Comparison of ENCODE assay signal across 1 cellular context in the genomic region with DNA sequence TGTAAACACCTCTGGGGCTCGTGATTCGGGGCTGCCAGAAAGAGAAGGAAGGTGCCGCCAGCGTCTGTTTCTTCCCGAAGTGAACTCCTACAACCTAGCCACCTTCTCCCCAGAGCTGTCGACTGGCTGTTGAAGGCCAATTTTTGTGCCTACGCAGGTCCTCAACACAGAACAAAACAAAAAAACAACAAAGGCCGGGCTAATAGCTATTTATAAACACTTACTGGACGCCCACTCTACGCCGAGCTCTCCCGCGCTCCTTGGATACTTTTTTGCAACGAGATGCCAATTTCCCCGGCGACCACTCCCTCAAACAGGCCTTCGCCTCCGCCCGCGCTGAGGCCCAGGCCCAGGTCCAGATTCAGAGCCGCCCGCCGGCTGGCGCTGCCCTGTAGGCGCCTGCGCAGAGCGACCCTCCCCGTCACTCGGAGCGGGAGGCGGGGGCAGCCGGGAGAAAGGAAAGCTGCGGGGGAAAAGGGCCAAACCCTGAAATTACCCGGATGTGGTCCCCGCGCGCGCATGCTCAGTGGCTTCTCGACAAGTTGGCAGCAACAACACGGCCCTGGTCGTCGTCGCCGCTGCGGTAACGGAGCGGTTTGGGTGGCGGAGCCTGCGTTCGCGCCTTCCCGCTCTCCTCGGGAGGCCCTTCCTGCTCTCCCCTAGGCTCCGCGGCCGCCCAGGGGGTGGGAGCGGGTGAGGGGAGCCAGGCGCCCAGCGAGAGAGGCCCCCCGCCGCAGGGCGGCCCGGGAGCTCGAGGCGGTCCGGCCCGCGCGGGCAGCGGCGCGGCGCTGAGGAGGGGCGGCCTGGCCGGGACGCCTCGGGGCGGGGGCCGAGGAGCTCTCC.
TF ChIP-seq lines count a peak whose summit lies in the region.

A gene (plus strand): TSS at position 520 of the 843 bp plus-strand sequence. CDS start 16,834 bp downstream, outside the sequence.

TF ChIP-seq in GM12878, 131 proteins besides CTCF, POLR2A, EP300 and RAD21 (continued from another document):
- TF ChIP-seq, protein P1, sequence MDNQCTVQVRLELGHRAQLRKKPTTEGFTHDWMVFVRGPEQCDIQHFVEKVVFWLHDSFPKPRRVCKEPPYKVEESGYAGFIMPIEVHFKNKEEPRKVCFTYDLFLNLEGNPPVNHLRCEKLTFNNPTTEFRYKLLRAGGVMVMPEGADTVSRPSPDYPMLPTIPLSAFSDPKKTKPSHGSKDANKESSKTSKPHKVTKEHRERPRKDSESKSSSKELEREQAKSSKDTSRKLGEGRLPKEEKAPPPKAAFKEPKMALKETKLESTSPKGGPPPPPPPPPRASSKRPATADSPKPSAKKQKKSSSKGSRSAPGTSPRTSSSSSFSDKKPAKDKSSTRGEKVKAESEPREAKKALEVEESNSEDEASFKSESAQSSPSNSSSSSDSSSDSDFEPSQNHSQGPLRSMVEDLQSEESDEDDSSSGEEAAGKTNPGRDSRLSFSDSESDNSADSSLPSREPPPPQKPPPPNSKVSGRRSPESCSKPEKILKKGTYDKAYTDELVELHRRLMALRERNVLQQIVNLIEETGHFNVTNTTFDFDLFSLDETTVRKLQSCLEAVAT (IDR thresholded peaks at IDR 0.05): peak; percentile 36; the same call in 1 of the 2 replicates
- TF ChIP-seq CBX3 (IDR thresholded peaks at IDR 0.05; ENCODE audit: borderline replicate concordance, low read depth) (no peak), CREM (IDR thresholded peaks at IDR 0.05; ENCODE audit: low read depth) (0 out of 2 replicates have a peak, but pooled peaks have one; percentile 11), RBBP5 (conservative IDR thresholded peaks at IDR 0.05) (no peak), MYB (IDR thresholded peaks at IDR 0.05; ENCODE audit: borderline replicate concordance, low read depth, low read length) (no peak), POU2F2 (IDR thresholded peaks at IDR 0.05; ENCODE audit: borderline replicate concordance, low read depth, low read length) (peak; percentile 57; the same call in 1 of the 3 replicates), TAF1 (IDR thresholded peaks at IDR 0.05; ENCODE audit: borderline replicate concordance, low read depth, low read length) (0 out of 2 replicates have a peak, but pooled peaks have one; percentile 60), IKZF2 (IDR thresholded peaks at IDR 0.05) (peak; percentile 50 to 62), SIN3A (IDR thresholded peaks at IDR 0.05; ENCODE audit: low read depth, low read length) (peak; percentile 61; the same call in 1 of the 2 replicates), EGR1 (IDR thresholded peaks at IDR 0.05; ENCODE audit: borderline replicate concordance in 1 of 2, low read depth in 2 of 2, low read length in 2 of 2) (peak in 1 of 2 experiments; percentile 46; a peak in 1 of 3 replicates), BACH1 (IDR thresholded peaks at IDR 0.05; ENCODE audit: borderline replicate concordance) (peak; percentile 36), TARDBP (IDR thresholded peaks at IDR 0.05; ENCODE audit: borderline replicate concordance) (no peak), GATAD2B (conservative IDR thresholded peaks at IDR 0.05; ENCODE audit: low read depth) (peak; percentile 96), PAX5 (IDR thresholded peaks at IDR 0.05; ENCODE audit: borderline replicate concordance, low read depth, low read length) (no peak), SUPT20H (IDR thresholded peaks at IDR 0.05; ENCODE audit: borderline replicate concordance, control insufficient read depth, low read depth, low read length) (no peak), BHLHE40 (IDR thresholded peaks at IDR 0.05; ENCODE audit: borderline replicate concordance in 1 of 2, low read depth in 2 of 2, low read length in 1 of 2) (peak in 1 of 2 experiments; percentile 36; a peak in 2 of 4 replicates), ZNF217 (IDR thresholded peaks at IDR 0.05) (0 out of 2 replicates have a peak, but pooled peaks have one; percentile 51), TCF12 (IDR thresholded peaks at IDR 0.05; ENCODE audit: low read depth, low read length) (peak; percentile 25; the same call in 1 of the 2 replicates), MYC (IDR thresholded peaks at IDR 0.05; ENCODE audit: insufficient read depth, insufficient read length, insufficient replicate concordance, low read length, severe bottlenecking) (peak; percentile 64), HDGF (IDR thresholded peaks at IDR 0.05) (no peak; the same call in 1 of the 2 replicates), SMAD5 (IDR thresholded peaks at IDR 0.05; ENCODE audit: low read depth) (peak; percentile 41; the same call in 1 of the 2 replicates), NBN (IDR thresholded peaks at IDR 0.05) (no peak), IRF4 (IDR thresholded peaks at IDR 0.05; ENCODE audit: low read depth, low read length) (no peak), CHD2 (IDR thresholded peaks at IDR 0.05; ENCODE audit: borderline replicate concordance, low read depth, low read length) (peak; percentile 25; the same call in 1 of the 2 replicates), RELA (IDR thresholded peaks at IDR 0.05; ENCODE audit: borderline replicate concordance, partially characterized antibody) (no peak), ZNF384 (IDR thresholded peaks at IDR 0.05; ENCODE audit: borderline replicate concordance, low read depth, low read length) (no peak), ZSCAN29 (IDR thresholded peaks at IDR 0.05) (peak; percentile 45), YY1 (IDR thresholded peaks at IDR 0.05; ENCODE audit: low read depth, low read length) (peak; percentile 48; the same call in 1 of the 2 replicates), ZBED1 (IDR thresholded peaks at IDR 0.05; ENCODE audit: borderline replicate concordance) (no peak), RCOR1 (conservative IDR thresholded peaks at IDR 0.05; ENCODE audit: low read depth, low read length) (no peak; the same call in 1 of the 2 replicates), SMC3 (IDR thresholded peaks at IDR 0.05; ENCODE audit: borderline replicate concordance, low read length) (no peak), HDAC2 (IDR thresholded peaks at IDR 0.05) (no peak)
- TF ChIP-seq, protein P2, sequence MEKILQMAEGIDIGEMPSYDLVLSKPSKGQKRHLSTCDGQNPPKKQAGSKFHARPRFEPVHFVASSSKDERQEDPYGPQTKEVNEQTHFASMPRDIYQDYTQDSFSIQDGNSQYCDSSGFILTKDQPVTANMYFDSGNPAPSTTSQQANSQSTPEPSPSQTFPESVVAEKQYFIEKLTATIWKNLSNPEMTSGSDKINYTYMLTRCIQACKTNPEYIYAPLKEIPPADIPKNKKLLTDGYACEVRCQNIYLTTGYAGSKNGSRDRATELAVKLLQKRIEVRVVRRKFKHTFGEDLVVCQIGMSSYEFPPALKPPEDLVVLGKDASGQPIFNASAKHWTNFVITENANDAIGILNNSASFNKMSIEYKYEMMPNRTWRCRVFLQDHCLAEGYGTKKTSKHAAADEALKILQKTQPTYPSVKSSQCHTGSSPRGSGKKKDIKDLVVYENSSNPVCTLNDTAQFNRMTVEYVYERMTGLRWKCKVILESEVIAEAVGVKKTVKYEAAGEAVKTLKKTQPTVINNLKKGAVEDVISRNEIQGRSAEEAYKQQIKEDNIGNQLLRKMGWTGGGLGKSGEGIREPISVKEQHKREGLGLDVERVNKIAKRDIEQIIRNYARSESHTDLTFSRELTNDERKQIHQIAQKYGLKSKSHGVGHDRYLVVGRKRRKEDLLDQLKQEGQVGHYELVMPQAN (conservative IDR thresholded peaks at IDR 0.05): peak; percentile 60
- TF ChIP-seq, protein P3, sequence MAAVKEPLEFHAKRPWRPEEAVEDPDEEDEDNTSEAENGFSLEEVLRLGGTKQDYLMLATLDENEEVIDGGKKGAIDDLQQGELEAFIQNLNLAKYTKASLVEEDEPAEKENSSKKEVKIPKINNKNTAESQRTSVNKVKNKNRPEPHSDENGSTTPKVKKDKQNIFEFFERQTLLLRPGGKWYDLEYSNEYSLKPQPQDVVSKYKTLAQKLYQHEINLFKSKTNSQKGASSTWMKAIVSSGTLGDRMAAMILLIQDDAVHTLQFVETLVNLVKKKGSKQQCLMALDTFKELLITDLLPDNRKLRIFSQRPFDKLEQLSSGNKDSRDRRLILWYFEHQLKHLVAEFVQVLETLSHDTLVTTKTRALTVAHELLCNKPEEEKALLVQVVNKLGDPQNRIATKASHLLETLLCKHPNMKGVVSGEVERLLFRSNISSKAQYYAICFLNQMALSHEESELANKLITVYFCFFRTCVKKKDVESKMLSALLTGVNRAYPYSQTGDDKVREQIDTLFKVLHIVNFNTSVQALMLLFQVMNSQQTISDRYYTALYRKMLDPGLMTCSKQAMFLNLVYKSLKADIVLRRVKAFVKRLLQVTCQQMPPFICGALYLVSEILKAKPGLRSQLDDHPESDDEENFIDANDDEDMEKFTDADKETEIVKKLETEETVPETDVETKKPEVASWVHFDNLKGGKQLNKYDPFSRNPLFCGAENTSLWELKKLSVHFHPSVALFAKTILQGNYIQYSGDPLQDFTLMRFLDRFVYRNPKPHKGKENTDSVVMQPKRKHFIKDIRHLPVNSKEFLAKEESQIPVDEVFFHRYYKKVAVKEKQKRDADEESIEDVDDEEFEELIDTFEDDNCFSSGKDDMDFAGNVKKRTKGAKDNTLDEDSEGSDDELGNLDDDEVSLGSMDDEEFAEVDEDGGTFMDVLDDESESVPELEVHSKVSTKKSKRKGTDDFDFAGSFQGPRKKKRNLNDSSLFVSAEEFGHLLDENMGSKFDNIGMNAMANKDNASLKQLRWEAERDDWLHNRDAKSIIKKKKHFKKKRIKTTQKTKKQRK (IDR thresholded peaks at IDR 0.05; ENCODE audit: low read depth, low read length): no peak
- TF ChIP-seq, protein P4, sequence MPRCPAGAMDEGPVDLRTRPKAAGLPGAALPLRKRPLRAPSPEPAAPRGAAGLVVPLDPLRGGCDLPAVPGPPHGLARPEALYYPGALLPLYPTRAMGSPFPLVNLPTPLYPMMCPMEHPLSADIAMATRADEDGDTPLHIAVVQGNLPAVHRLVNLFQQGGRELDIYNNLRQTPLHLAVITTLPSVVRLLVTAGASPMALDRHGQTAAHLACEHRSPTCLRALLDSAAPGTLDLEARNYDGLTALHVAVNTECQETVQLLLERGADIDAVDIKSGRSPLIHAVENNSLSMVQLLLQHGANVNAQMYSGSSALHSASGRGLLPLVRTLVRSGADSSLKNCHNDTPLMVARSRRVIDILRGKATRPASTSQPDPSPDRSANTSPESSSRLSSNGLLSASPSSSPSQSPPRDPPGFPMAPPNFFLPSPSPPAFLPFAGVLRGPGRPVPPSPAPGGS (IDR thresholded peaks at IDR 0.05; ENCODE audit: borderline replicate concordance, insufficient read depth, low read depth, low read length, poor library complexity, severe bottlenecking): no peak
- TF ChIP-seq, protein P5, sequence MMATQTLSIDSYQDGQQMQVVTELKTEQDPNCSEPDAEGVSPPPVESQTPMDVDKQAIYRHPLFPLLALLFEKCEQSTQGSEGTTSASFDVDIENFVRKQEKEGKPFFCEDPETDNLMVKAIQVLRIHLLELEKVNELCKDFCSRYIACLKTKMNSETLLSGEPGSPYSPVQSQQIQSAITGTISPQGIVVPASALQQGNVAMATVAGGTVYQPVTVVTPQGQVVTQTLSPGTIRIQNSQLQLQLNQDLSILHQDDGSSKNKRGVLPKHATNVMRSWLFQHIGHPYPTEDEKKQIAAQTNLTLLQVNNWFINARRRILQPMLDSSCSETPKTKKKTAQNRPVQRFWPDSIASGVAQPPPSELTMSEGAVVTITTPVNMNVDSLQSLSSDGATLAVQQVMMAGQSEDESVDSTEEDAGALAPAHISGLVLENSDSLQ (IDR thresholded peaks at IDR 0.05): peak; percentile 68; the same call in 1 of the 2 replicates
- TF ChIP-seq, protein P6, sequence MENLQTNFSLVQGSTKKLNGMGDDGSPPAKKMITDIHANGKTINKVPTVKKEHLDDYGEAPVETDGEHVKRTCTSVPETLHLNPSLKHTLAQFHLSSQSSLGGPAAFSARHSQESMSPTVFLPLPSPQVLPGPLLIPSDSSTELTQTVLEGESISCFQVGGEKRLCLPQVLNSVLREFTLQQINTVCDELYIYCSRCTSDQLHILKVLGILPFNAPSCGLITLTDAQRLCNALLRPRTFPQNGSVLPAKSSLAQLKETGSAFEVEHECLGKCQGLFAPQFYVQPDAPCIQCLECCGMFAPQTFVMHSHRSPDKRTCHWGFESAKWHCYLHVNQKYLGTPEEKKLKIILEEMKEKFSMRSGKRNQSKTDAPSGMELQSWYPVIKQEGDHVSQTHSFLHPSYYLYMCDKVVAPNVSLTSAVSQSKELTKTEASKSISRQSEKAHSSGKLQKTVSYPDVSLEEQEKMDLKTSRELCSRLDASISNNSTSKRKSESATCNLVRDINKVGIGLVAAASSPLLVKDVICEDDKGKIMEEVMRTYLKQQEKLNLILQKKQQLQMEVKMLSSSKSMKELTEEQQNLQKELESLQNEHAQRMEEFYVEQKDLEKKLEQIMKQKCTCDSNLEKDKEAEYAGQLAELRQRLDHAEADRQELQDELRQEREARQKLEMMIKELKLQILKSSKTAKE (IDR thresholded peaks at IDR 0.05; ENCODE audit: low read depth, poor library complexity, severe bottlenecking): no peak
